In the genomic region with DNA sequence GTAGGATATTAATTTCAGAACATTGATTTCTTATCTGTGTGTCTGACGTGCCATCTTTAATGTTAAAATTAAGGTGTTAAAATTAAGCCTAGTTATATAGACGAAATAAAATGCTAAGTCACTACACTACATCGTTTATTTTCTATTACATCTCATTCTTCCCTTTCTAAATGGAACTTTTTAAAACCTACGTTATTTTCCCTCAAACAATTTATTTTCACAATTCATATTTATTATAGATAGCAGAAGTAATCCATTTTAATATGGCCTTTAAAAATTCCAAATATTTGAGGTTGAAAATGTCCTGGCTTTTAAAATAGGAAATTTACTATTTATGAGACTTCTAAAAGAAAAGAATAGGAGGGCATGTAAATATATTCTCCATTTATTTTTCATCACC, we compare ENCODE assay signal across 18 cellular contexts. TPM values are rescaled to one million over a fixed set of nuclear protein-coding genes. Genes with fewer than 3 reads are reported as not detected.
"Had no signal": no experiment of that assay in that cellular context is flagged by ENCODE, and none has a peak within 500 bp of the region (broad histone marks: within the 10 kb centered on the region; RNA-seq: fewer than 3 reads in every experiment).

No MANE protein-coding gene starts in this region.

RNA-seq across cellular contexts. Expression of a gene that starts 2.1 kb away (rescaled TPM):
- total RNA-seq: hepatocyte, kidney, kidney epithelial cell, left colon, left lobe of liver, left lung, left ventricle myocardium inferior, left ventricle myocardium superior, lower leg skin, lung microvascular endothelial cell, mesenteric fat pad, mononuclear cell, mucosa of gallbladder, myocyte had no signal
- polyA plus RNA-seq: hepatocyte, immature natural killer cell, keratinocyte, liver, lung had no signal
